17 cellular contexts compared by ENCODE assay signal in genomic region chr11:28690746-28691145, GRCh38.
"Had no signal": no experiment of that assay in that cellular context is flagged by ENCODE, and none has a peak within 500 bp of the region (broad histone marks: within the 10 kb centered on the region; RNA-seq: fewer than 3 reads in every experiment).

No MANE protein-coding gene starts in this region.

- H3K36me3 Mint-ChIP-seq: activated CD8-positive, alpha-beta memory T cell treated with anti-CD3 and anti-CD28 coated beads, Interleukin-2, amount 10 ng/mL, durations not matched to agents 7 days and 5 days; activated naive CD8-positive, alpha-beta T cell; natural killer cell; stimulated activated naive B cell treated with anti-CD40 and anti-IgM and Interleukin-4, amounts not matched to agents 10 μg/mL and 1 μg/mL and 100 μg/mL, for 72 hours had no signal

- H3K4me1 Mint-ChIP-seq: activated CD8-positive, alpha-beta memory T cell treated with anti-CD3 and anti-CD28 coated beads, Interleukin-2, amount 10 ng/mL, durations not matched to agents 7 days and 5 days; natural killer cell; stimulated activated naive B cell treated with anti-CD40 and anti-IgM and Interleukin-4, amounts not matched to agents 10 μg/mL and 1 μg/mL and 100 μg/mL, for 72 hours had no signal

- H3K4me3 Mint-ChIP-seq: activated CD8-positive, alpha-beta memory T cell treated with anti-CD3 and anti-CD28 coated beads, Interleukin-2, amount 10 ng/mL, durations not matched to agents 7 days and 5 days; activated naive CD8-positive, alpha-beta T cell; activated T-cell treated with anti-CD3 and anti-CD28 coated beads, Interleukin-2, amount 50 U/mL, for 24 hours; natural killer cell; stimulated activated naive B cell treated with anti-CD40 and anti-IgM and Interleukin-4, amounts not matched to agents 10 μg/mL and 1 μg/mL and 100 μg/mL, for 72 hours had no signal

- DNase-seq: activated CD4-positive, alpha-beta T cell treated with anti-CD3 and anti-CD28 coated beads for 1 hour; activated CD4-positive, alpha-beta T cell treated with anti-CD3 and anti-CD28 coated beads, Interleukin-2, amount 50 U/mL, for 48 hours; activated CD8-positive, alpha-beta memory T cell treated with anti-CD3 and anti-CD28 coated beads, Interleukin-2, amount 10 ng/mL, durations not matched to agents 7 days and 5 days; activated gamma-delta T cell; activated T-cell treated with anti-CD3 and anti-CD28 coated beads, Interleukin-2, amount 50 U/mL, for 24 hours; colonic mucosa; effector CD4-positive, alpha-beta T cell; glutamatergic neuron; mucosa of descending colon; natural killer cell; nucleus accumbens; right cardiac atrium; stimulated activated CD4-positive, alpha-beta T cell treated with anti-CD3 and anti-CD28 coated beads, Interleukin-2, amount 100 ng/mL, for 24 hours; stimulated activated naive B cell treated with anti-CD40 and anti-IgM and Interleukin-4, amounts not matched to agents 10 μg/mL and 1 μg/mL and 100 μg/mL, for 72 hours; transverse colon had no signal

- H3K27me3 Mint-ChIP-seq: activated CD8-positive, alpha-beta memory T cell treated with anti-CD3 and anti-CD28 coated beads, Interleukin-2, amount 10 ng/mL, durations not matched to agents 7 days and 5 days; activated naive CD8-positive, alpha-beta T cell; activated T-cell treated with anti-CD3 and anti-CD28 coated beads, Interleukin-2, amount 50 U/mL, for 24 hours; progenitor cell of endocrine pancreas; stimulated activated naive B cell treated with anti-CD40 and anti-IgM and Interleukin-4, amounts not matched to agents 10 μg/mL and 1 μg/mL and 100 μg/mL, for 72 hours had no signal

- H3K9me3 Mint-ChIP-seq: stimulated activated naive B cell treated with anti-CD40 and anti-IgM and Interleukin-4, amounts not matched to agents 10 μg/mL and 1 μg/mL and 100 μg/mL, for 72 hours had no signal

- H3K27ac Mint-ChIP-seq: activated CD8-positive, alpha-beta memory T cell treated with anti-CD3 and anti-CD28 coated beads, Interleukin-2, amount 10 ng/mL, durations not matched to agents 7 days and 5 days; activated naive CD8-positive, alpha-beta T cell; activated T-cell treated with anti-CD3 and anti-CD28 coated beads, Interleukin-2, amount 50 U/mL, for 24 hours; natural killer cell; stimulated activated naive B cell treated with anti-CD40 and anti-IgM and Interleukin-4, amounts not matched to agents 10 μg/mL and 1 μg/mL and 100 μg/mL, for 72 hours had no signal

- ATAC-seq: activated CD8-positive, alpha-beta memory T cell treated with anti-CD3 and anti-CD28 coated beads, Interleukin-2, amount 10 ng/mL, durations not matched to agents 7 days and 5 days; mucosa of descending colon; natural killer cell; right cardiac atrium; stimulated activated naive B cell treated with anti-CD40 and anti-IgM and Interleukin-4, amounts not matched to agents 10 μg/mL and 1 μg/mL and 100 μg/mL, for 72 hours had no signal

- H3K4me3 ChIP-seq: colonic mucosa, mucosa of descending colon, transverse colon had no signal
